17 cellular contexts compared by ENCODE assay signal in the genomic region with DNA sequence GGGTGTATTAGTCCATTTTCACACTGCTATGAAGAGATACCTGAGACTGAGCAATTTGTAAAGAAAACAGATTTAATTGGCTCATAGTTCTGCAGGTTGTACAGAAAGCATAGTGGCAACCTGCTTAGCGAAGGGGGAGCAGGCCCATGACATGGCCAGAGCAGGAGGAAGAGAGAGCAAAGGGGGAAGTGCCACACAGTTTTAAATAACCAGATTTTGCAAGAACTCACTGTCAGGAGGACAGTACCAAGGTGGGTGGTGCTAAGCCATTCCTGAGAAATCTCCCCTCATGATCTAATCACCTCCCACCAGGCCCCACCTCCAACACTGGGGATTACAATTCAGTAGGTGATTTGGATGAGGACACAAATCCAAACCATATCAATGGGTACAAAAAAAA.
"Had no signal": no experiment of that assay in that cellular context is flagged by ENCODE, and none has a peak within 500 bp of the region (broad histone marks: within the 10 kb centered on the region; RNA-seq: fewer than 3 reads in every experiment).

No MANE protein-coding gene starts in this region.

- H3K36me3 Mint-ChIP-seq: memory B cell; neural progenitor cell; stimulated activated naive B cell treated with anti-CD40 and anti-IgM and Interleukin-4, amounts not matched to agents 10 μg/mL and 1 μg/mL and 100 μg/mL, for 72 hours had no signal

- H3K4me3 Mint-ChIP-seq: activated CD8-positive, alpha-beta T cell treated with anti-CD3 and anti-CD28 coated beads for 36 hours; activated T-cell treated with anti-CD3 and anti-CD28 coated beads, Interleukin-2, amount 50 U/mL, for 24 hours; memory B cell; neural progenitor cell; stimulated activated naive B cell treated with anti-CD40 and anti-IgM and Interleukin-4, amounts not matched to agents 10 μg/mL and 1 μg/mL and 100 μg/mL, for 72 hours had no signal

- H3K4me1 ChIP-seq: ascending aorta, left ventricle myocardium inferior, neural progenitor cell, thyroid gland had no signal

- H3K27ac ChIP-seq: ascending aorta, coronary artery, left ventricle myocardium inferior, neural progenitor cell, ovary, thyroid gland had no signal

- H3K36me3 ChIP-seq: ascending aorta, left ventricle myocardium inferior, neural progenitor cell, ovary, thyroid gland had no signal

- H3K9me3 Mint-ChIP-seq: activated CD8-positive, alpha-beta T cell treated with anti-CD3 and anti-CD28 coated beads for 36 hours; activated T-cell treated with anti-CD3 and anti-CD28 coated beads, Interleukin-2, amount 50 U/mL, for 24 hours; activated T-helper 2 cell treated with anti-CD3 and anti-CD28 coated beads, Interferon-gamma antibody, Interleukin-2, Interleukin-4, amounts not matched to agents 10 μg/mL and 5 μg/mL and 100 μg/mL, durations not matched to agents 14 hours and 24 hours and 36 hours; memory B cell; neural progenitor cell; stimulated activated naive B cell treated with anti-CD40 and anti-IgM and Interleukin-4, amounts not matched to agents 10 μg/mL and 1 μg/mL and 100 μg/mL, for 72 hours had no signal

- DNase-seq: activated CD4-positive, alpha-beta T cell treated with anti-CD3 and anti-CD28 coated beads for 48 hours; activated CD4-positive, CD25-positive, alpha-beta regulatory T cell; activated CD8-positive, alpha-beta T cell treated with anti-CD3 and anti-CD28 coated beads for 36 hours; activated naive CD4-positive, alpha-beta T cell treated with anti-CD3 and anti-CD28 coated beads, Interleukin-2, amount 50 U/mL, for 16 hours; activated T-cell treated with anti-CD3 and anti-CD28 coated beads, Interleukin-2, amount 50 U/mL, for 24 hours; erythroblast; kidney; left ventricle myocardium inferior; ovary; stimulated activated naive B cell treated with anti-CD40 and anti-IgM and Interleukin-4, amounts not matched to agents 10 μg/mL and 1 μg/mL and 100 μg/mL, for 72 hours; thyroid gland had no signal

- H3K4me1 Mint-ChIP-seq: memory B cell; neural progenitor cell; stimulated activated naive B cell treated with anti-CD40 and anti-IgM and Interleukin-4, amounts not matched to agents 10 μg/mL and 1 μg/mL and 100 μg/mL, for 72 hours had no signal

- ATAC-seq: activated CD8-positive, alpha-beta T cell treated with anti-CD3 and anti-CD28 coated beads for 36 hours; sciatic nerve; stimulated activated naive B cell treated with anti-CD40 and anti-IgM and Interleukin-4, amounts not matched to agents 10 μg/mL and 1 μg/mL and 100 μg/mL, for 72 hours had no signal

- H3K4me3 ChIP-seq: ascending aorta, coronary artery, left ventricle myocardium inferior, neural progenitor cell, ovary, thyroid gland had no signal

- H3K9me3 ChIP-seq: ascending aorta, left ventricle myocardium inferior, ovary, thyroid gland had no signal

- H2AFZ ChIP-seq: neural progenitor cell had no signal

- H3K27me3 ChIP-seq: ascending aorta, neural progenitor cell, ovary, thyroid gland had no signal

- H3K27me3 Mint-ChIP-seq: activated CD8-positive, alpha-beta T cell treated with anti-CD3 and anti-CD28 coated beads for 36 hours; activated T-cell treated with anti-CD3 and anti-CD28 coated beads, Interleukin-2, amount 50 U/mL, for 24 hours had no signal

- H3K27ac Mint-ChIP-seq: activated CD8-positive, alpha-beta T cell treated with anti-CD3 and anti-CD28 coated beads for 36 hours; activated T-cell treated with anti-CD3 and anti-CD28 coated beads, Interleukin-2, amount 50 U/mL, for 24 hours; activated T-helper 2 cell treated with anti-CD3 and anti-CD28 coated beads, Interferon-gamma antibody, Interleukin-2, Interleukin-4, amounts not matched to agents 10 μg/mL and 5 μg/mL and 100 μg/mL, durations not matched to agents 14 hours and 24 hours and 36 hours; memory B cell; neural progenitor cell; stimulated activated naive B cell treated with anti-CD40 and anti-IgM and Interleukin-4, amounts not matched to agents 10 μg/mL and 1 μg/mL and 100 μg/mL, for 72 hours had no signal

- H3K4me2 ChIP-seq: neural progenitor cell had no signal
